In the genomic region with DNA sequence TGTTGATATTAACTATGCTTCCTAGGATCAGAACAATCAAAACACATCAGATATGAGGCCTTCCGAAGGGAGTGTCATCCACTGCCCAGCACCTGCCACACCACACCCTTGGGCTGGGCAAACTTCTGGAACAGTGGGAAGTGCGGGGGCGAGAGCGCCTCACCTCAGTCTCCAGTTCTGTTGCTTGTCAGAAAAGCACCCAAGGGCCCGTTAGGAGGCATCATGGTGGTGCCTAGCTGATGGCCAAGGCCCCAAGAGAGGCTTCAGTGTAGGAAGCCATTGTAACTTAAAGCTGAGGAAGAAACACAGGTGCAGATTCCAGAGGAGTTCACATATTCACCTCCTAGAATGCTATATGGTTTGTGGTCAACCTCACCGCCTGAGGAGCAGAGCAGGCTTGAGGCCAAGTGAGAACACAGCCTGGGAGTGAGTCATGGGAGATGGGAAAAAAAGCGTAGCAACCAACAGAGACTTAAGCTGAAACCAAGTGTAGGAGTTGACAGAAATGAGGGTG, we compare ENCODE assay signal across 8 cellular contexts.
DNase-seq lines count a peak whose midpoint lies in the region; ATAC-seq, FAIRE-seq and TF ChIP-seq lines count a peak whose summit lies in the region.

No MANE protein-coding gene starts in this region.

- TF ChIP-seq RAD21 in A549 (conservative IDR thresholded peaks at IDR 0.05 in 1 of 2, IDR thresholded peaks at IDR 0.05 in 1 of 2) = no peak

- WGBS in A549 (ENCODE audit: missing lambda C conversion rate) = 62% methylated on average over 7 of the region's 7 CpGs

- no peaks in the 10 kb centered on the region for H3K79me2 ChIP-seq in astrocyte (ENCODE audit: insufficient read depth, low read length)

- no peak overlapping the region for H3K27ac Mint-ChIP-seq in astrocyte (ENCODE audit: unreplicated experiment)

- H2AFZ ChIP-seq in astrocyte (ENCODE audit: low read depth, low read length) = no peak overlapping the region

- FAIRE-seq in A549 (lab: Jason Lieb, UNC) (no peak), astrocyte (lab: Jason Lieb, UNC) (peak; percentile 90)

- TF ChIP-seq CTCF in A549 (IDR thresholded peaks at IDR 0.05) = no peak
- no peak for TF ChIP-seq CTCF in astrocyte (IDR thresholded peaks at IDR 0.05; ENCODE audit: insufficient read depth, low read depth, low read length)

- H3K4me1 ChIP-seq in A549 = peaks cover 8% of the 10 kb centered on the region; the same call in 2 of the 3 replicates
- peaks cover 4% of the 10 kb centered on the region for H3K4me1 ChIP-seq in astrocyte (ENCODE audit: insufficient read depth, low read length)

- peaks cover 7% of the 10 kb centered on the region for H3K4me1 Mint-ChIP-seq in astrocyte (ENCODE audit: low read depth, unreplicated experiment)

- ATAC-seq in A549 (peak; percentile 65 to 80), HG02588 (IDR thresholded peaks at IDR 0.05; ENCODE audit: unreplicated experiment) (no peak)

- TF ChIP-seq EP300 in A549 (IDR thresholded peaks at IDR 0.05) = no peak

- H3K36me3 ChIP-seq in astrocyte (ENCODE audit: insufficient read depth, low read length) = no peaks in the 10 kb centered on the region

- H3K9me3 ChIP-seq in A549 = no peaks in the 10 kb centered on the region
- H3K9me3 ChIP-seq in astrocyte (ENCODE audit: insufficient read depth, low read depth, low read length) = no peaks in the 10 kb centered on the region

- H3K4me2 ChIP-seq in A549 (peak overlapping the region; percentile 21; the same call in 2 of the 3 replicates), astrocyte (ENCODE audit: low read length) (no peak overlapping the region)

- no peaks in the 10 kb centered on the region for H3K36me3 Mint-ChIP-seq in astrocyte (ENCODE audit: low read depth, unreplicated experiment)

- CTCF ChIA-PET in A549 (lab: Yijun Ruan, JAX) = interaction anchor here (1.0 to 12.3 kb wide), 3 partner anchors 10 to 146 kb away, joined by 3 to 107 read pairs (median 3); no protein-coding TSS in a partner anchor

- peaks cover 51% of the 10 kb centered on the region for H3K27me3 ChIP-seq in astrocyte (ENCODE audit: insufficient read depth, low read length)

- DNase-seq in A549 (ENCODE audit: low read depth in 1 of 2, low spot score in 1 of 2) = peak; percentile 63 to 64
- peak; percentile 98 for DNase-seq in HT1080 (ENCODE audit: low read depth)
- peak; percentile 97 for DNase-seq in astrocyte (ENCODE audit: low read depth)
- peak; percentile 96 for DNase-seq in myocyte (ENCODE audit: low read depth)
- no peak for DNase-seq in NCI-H1105 treated with DMSO at 0.1 percent for 48 hours (lab: John Stamatoyannopoulos, UW)
- no peak for DNase-seq in NCI-H128 (lab: John Stamatoyannopoulos, UW; ENCODE audit: unreplicated experiment)
- no peak for DNase-seq in SHP77 treated with DMSO at 0.1 percent for 48 hours (lab: John Stamatoyannopoulos, UW)

- H3K27ac ChIP-seq in A549 (0 out of 6 replicates have a peak overlapping the region, but pooled peaks of 1 of the 2 experiments have one; percentile 30), astrocyte (ENCODE audit: low read depth, low read length) (no peak overlapping the region)

- POLR2A ChIA-PET in A549 (lab: Yijun Ruan, JAX) = interaction anchor here (0.8 to 1.2 kb wide), 2 partner anchors 86 to 289 kb away, joined by 3 to 6 read pairs; a partner anchor contains a TSS

- H3K9ac ChIP-seq in astrocyte (ENCODE audit: low read length) = no peak overlapping the region

- H3K4me3 ChIP-seq in A549 (no peak overlapping the region), astrocyte (ENCODE audit: insufficient read depth, low read depth, low read length) (no peak overlapping the region)

- no peak overlapping the region for H3K4me3 Mint-ChIP-seq in astrocyte (ENCODE audit: unreplicated experiment)

- TF ChIP-seq POLR2A in A549 (IDR thresholded peaks at IDR 0.05; ENCODE audit: low read length) = no peak

- no peaks in the 10 kb centered on the region for H4K20me1 ChIP-seq in astrocyte (ENCODE audit: insufficient read depth, low read length)

- peaks cover 5% of the 10 kb centered on the region for H3K9me3 Mint-ChIP-seq in astrocyte (ENCODE audit: unreplicated experiment)

- peaks cover 24% of the 10 kb centered on the region for H3K27me3 Mint-ChIP-seq in astrocyte (ENCODE audit: low read depth, unreplicated experiment)

TF ChIP-seq in A549, 52 proteins besides CTCF, POLR2A, EP300 and RAD21:
- TF ChIP-seq FOSL2 (IDR thresholded peaks at IDR 0.05) = no peak; the same call in 1 of the 2 replicates
- peak; percentile 11; the same call in 1 of the 2 replicates for TF ChIP-seq FOSL2 (CRISPR knock-in tag; IDR thresholded peaks at IDR 0.05)
- TF ChIP-seq RARB (CRISPR knock-in tag; IDR thresholded peaks at IDR 0.05) = no peak
TF ChIP-seq in A549: peak in this region for 1.

Comparison
In these comparisons a context has a peak if more than half of its experiments do, and no peak if none do; other contexts are left out.
1. DNase-seq: peak in A549 (2 of 2), HT1080 (single experiment), astrocyte (single experiment) and myocyte (single experiment); none in NCI-H1105 treated with DMSO at 0.1 percent for 48 hours (single experiment), NCI-H128 (single experiment) and SHP77 treated with DMSO at 0.1 percent for 48 hours (single experiment).